5 cellular contexts compared by ENCODE assay signal in genomic region chr19:54595680-54596436, GRCh38. TPM values are rescaled to one million over a fixed set of nuclear protein-coding genes. Genes with fewer than 3 reads are reported as not detected.
"Had no signal": no experiment of that assay in that cellular context is flagged by ENCODE, and none has a peak within 500 bp of the region (broad histone marks: within the 10 kb centered on the region; RNA-seq: fewer than 3 reads in every experiment).

No MANE protein-coding gene starts in this region.

RNA-seq across cellular contexts. Expression of gene LILRA1, which starts 2.4 kb away (rescaled TPM):
- total RNA-seq: M059J, PC-3, Peyer's patch, SJSA1 had no signal
- polyA plus RNA-seq: SK-N-SH had no signal

RNA-seq across cellular contexts. Expression of gene LILRA2, which starts 22.3 kb away (rescaled TPM):
- total RNA-seq: M059J, PC-3, SJSA1 had no signal
- polyA plus RNA-seq: SK-N-SH had no signal

RNA-seq across cellular contexts. Expression of gene LILRB1, which starts 34.4 kb away (rescaled TPM):
- total RNA-seq: M059J, PC-3, SJSA1 had no signal
- polyA plus RNA-seq: SK-N-SH had no signal
